Comparison of ENCODE assay signal across 8 cellular contexts in the genomic region with DNA sequence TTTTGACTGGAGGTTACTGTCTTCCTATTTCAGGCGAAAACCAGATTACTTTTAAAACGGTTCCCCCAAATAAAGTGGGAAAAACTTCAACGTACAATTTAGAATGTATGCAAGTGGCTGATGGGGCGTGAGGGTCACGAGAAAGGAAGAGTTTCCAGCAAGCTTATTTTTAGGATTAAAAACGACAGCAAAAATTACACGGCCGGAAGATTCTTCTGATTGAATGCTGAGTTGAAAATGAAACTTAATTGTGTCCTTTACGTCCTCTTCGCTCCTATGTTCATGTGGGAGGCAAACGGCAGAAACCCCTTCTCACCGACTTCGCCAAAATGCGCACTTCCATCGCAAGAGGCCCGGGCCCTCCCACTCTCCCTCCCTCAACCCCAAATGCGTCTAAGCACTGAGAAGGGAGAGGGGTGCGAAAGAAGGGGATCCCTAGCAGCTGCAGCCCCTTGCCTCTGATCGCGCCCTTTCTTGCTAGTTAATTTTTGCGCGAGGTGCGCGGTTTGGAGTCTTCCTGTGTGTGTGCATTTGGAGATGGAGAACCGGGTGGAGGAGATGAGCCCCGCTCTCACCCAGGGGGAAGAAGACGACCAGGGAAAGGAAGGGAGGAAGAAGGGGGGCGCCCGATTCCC. TPM values are rescaled to one million over a fixed set of nuclear protein-coding genes. Genes with fewer than 3 reads are reported as not detected.
A peak's percentile ranks its signal among the peaks of the same experiment; 100 is the strongest.
DNase-seq lines count a peak whose midpoint lies in the region; ATAC-seq, FAIRE-seq and TF ChIP-seq lines count a peak whose summit lies in the region.

No MANE protein-coding gene starts in this region.

- peaks cover 39% of the 10 kb centered on the region for H4K20me1 ChIP-seq in BLaER1
- H4K20me1 ChIP-seq in K562 (replicated peaks; ENCODE audit: control insufficient read depth, insufficient read depth, low read length), result no peaks in the 10 kb centered on the region

- H3K9ac ChIP-seq in BLaER1 (peak overlapping the region; percentile 85), K562 (ENCODE audit: insufficient read depth in 1 of 2, low read depth in 2 of 2, low read length in 2 of 2) (peak overlapping the region; percentile 67 to 91), iPS-20b (ENCODE audit: low read depth, low read length) (peak overlapping the region; percentile 68; the same call in 1 of the 2 replicates), skeletal muscle tissue (ENCODE audit: low read depth in 1 of 3, low read length in 3 of 3) (peak overlapping the region; percentile 85 to 90 (median 89))

- H3K27me3 ChIP-seq in BLaER1, result no peaks in the 10 kb centered on the region
- H3K27me3 ChIP-seq in K562 (ENCODE audit: control insufficient read depth in 2 of 2, insufficient read depth in 2 of 2, low read length in 2 of 2), result no peaks in the 10 kb centered on the region
- H3K27me3 ChIP-seq in iPS-20b (ENCODE audit: insufficient read depth, low read length), result peaks cover 49% of the 10 kb centered on the region
- no peaks in the 10 kb centered on the region for H3K27me3 ChIP-seq in skeletal muscle tissue (ENCODE audit: control insufficient read depth in 3 of 3, insufficient read depth in 3 of 3, low read length in 3 of 3)

- H3K9me1 ChIP-seq in K562 (ENCODE audit: control insufficient read depth, insufficient read depth, low read length), result no peaks in the 10 kb centered on the region

- no peak for TF ChIP-seq POLR2A in K562 (conservative IDR thresholded peaks at IDR 0.05)

- peak overlapping the region; percentile 91 for H3K27ac ChIP-seq in BLaER1
- peak overlapping the region; percentile 88 for H3K27ac ChIP-seq in K562 (ENCODE audit: extremely low read depth, low read depth, low read length)
- H3K27ac ChIP-seq in iPS-20b (ENCODE audit: low read length), result no peak overlapping the region
- H3K27ac ChIP-seq in skeletal muscle tissue (ENCODE audit: low read depth, low read length), result peak overlapping the region; percentile 77

- no peak for TF ChIP-seq CTCF in K562 (IDR thresholded peaks at IDR 0.05 in 2 of 3, conservative IDR thresholded peaks at IDR 0.05 in 1 of 3; ENCODE audit: insufficient read depth in 2 of 3, low read depth in 1 of 3, low read length in 3 of 3)

- DNase-seq in HuH-7 (ENCODE audit: low spot score) (peak; percentile 48), T-helper 9 cell (peak; percentile 44), K562 (ENCODE audit: extremely low read depth in 1 of 4, low spot score in 3 of 4) (peak in 2 of 4 experiments; percentile 24 to 41)

- POLR2A ChIA-PET in K562 (lab: Yijun Ruan, JAX), result no interaction called here

- H3K4me2 ChIP-seq in BLaER1, result peak overlapping the region; percentile 93
- H3K4me2 ChIP-seq in K562 (ENCODE audit: insufficient read depth, low read length), result peak overlapping the region; percentile 85

- H3K4me3 ChIP-seq in BLaER1 (peak overlapping the region; percentile 86), K562 (peak overlapping the region; percentile 78), iPS-20b (ENCODE audit: low read length) (peak overlapping the region; percentile 94), skeletal muscle tissue (ENCODE audit: low read length in 3 of 3) (peak overlapping the region; percentile 91 to 97 (median 93))

- in situ Hi-C loops in K562 (cut with MboI), result no loop called here

- TF ChIP-seq RAD21 in K562 (CRISPR knock-in tag; conservative IDR thresholded peaks at IDR 0.05 in 1 of 2, IDR thresholded peaks at IDR 0.05 in 1 of 2), result no peak

- no TSS peak for BruUV-seq in K562 (replicated peaks; lab: Mats Ljungman, UMichigan)

- no peak for FAIRE-seq in K562 (lab: Jason Lieb, UNC)

- H3K4me1 ChIP-seq in BLaER1, result peaks cover 46% of the 10 kb centered on the region
- H3K4me1 ChIP-seq in K562 (replicated peaks in 1 of 2; ENCODE audit: control insufficient read depth in 2 of 2, insufficient read depth in 2 of 2, low read length in 2 of 2), result peaks cover 9 to 38% of the 10 kb centered on the region in 2 experiments
- H3K4me1 ChIP-seq in iPS-20b (ENCODE audit: insufficient read depth, low read length), result no peaks in the 10 kb centered on the region
- peaks cover 2 to 8% (median 6%) of the 10 kb centered on the region in 3 donors for H3K4me1 ChIP-seq in skeletal muscle tissue (ENCODE audit: control insufficient read depth in 3 of 3, insufficient read depth in 3 of 3, low read length in 3 of 3)

- H3K9me3 ChIP-seq in BLaER1, result 0 out of 2 replicates have a peak, but pooled peaks cover 3% of the 10 kb centered on the region
- H3K9me3 ChIP-seq in K562 (replicated peaks; ENCODE audit: control insufficient read depth, insufficient read depth, low read depth, low read length), result peaks cover 5% of the 10 kb centered on the region; the same call in 1 of the 2 replicates
- no peaks in the 10 kb centered on the region for H3K9me3 ChIP-seq in iPS-20b (ENCODE audit: insufficient read depth, low read depth, low read length)
- H3K9me3 ChIP-seq in skeletal muscle tissue (ENCODE audit: control insufficient read depth in 3 of 3, low read length in 3 of 3), result no peaks in the 10 kb centered on the region

- H3K36me3 ChIP-seq in BLaER1, result peaks cover 17% of the 10 kb centered on the region
- no peaks in the 10 kb centered on the region for H3K36me3 ChIP-seq in K562 (ENCODE audit: control insufficient read depth, insufficient read depth, low read length)
- H3K36me3 ChIP-seq in iPS-20b (ENCODE audit: insufficient read depth, low read depth, low read length), result no peaks in the 10 kb centered on the region
- H3K36me3 ChIP-seq in skeletal muscle tissue (ENCODE audit: control insufficient read depth in 3 of 3, insufficient read depth in 3 of 3, low read length in 3 of 3), result no peaks in the 10 kb centered on the region

- TF ChIP-seq EP300 in K562 (IDR thresholded peaks at IDR 0.05; ENCODE audit: low read length), result no peak

- intact Hi-C loops in K562 (cut with micrococcal nuclease), result no loop called here

- CTCF ChIA-PET in K562 (lab: Yijun Ruan, JAX; ENCODE audit: low intra/inter-chr PET ratio), result no interaction called here

- H2AFZ ChIP-seq in K562 (ENCODE audit: low read depth, low read length), result peak overlapping the region; percentile 79

- WGBS in K562 (ENCODE audit: insufficient coverage, low coverage, missing lambda C conversion rate), result under 1% methylated on average over 23 of the region's 29 CpGs

- peaks cover 41% of the 10 kb centered on the region for H3K79me2 ChIP-seq in K562 (ENCODE audit: control insufficient read depth, insufficient read depth, low read length)

- ATAC-seq in GM19467 (IDR thresholded peaks at IDR 0.05; ENCODE audit: unreplicated experiment) (peak; percentile 8), K562 (peak; percentile 48), HG03432 (IDR thresholded peaks at IDR 0.05; ENCODE audit: unreplicated experiment) (no peak)

RNA-seq across cellular contexts. Expression of gene CD47, which starts 0.6 kb away (rescaled TPM):
- total RNA-seq in K562 (2011; cell fraction: chromatin; rRNA removed; ENCODE audit: low replicate concordance), result 23.7 and 67.2 TPM in 2 replicates
- total RNA-seq in K562 (2011; cell fraction: nucleolus; rRNA removed), result 12.6 and 14.2 TPM in 2 replicates
- total RNA-seq in K562 (2011; cell fraction: nucleoplasm; rRNA removed), result 44.8 and 62.4 TPM in 2 replicates
- total RNA-seq in K562 (2014; rRNA removed), result 21.3 and 24.3 TPM in 2 replicates
- total RNA-seq in K562 (2014; rRNA removed; fragmentation: Illumina TruSeq; extraction: Trizol), result 54.4 and 64.0 TPM in 2 replicates
- total RNA-seq in K562 (2015; rRNA removed; fragmentation: Illumina TruSeq; extraction: Trizol), result 38.5 and 41.5 TPM in 2 replicates
- total RNA-seq in K562 (2021), result 36.2 and 36.3 TPM in 2 replicates
- 27.5 and 62.6 TPM in 2 replicates for polyA plus RNA-seq in K562 (2011; rRNA removed)
- polyA plus RNA-seq in K562 (2011; cell fraction: cytosol; rRNA removed), result 15.3 and 38.6 TPM in 2 replicates
- polyA plus RNA-seq in K562 (2011; cell fraction: nucleus; rRNA removed), result 22.4 and 32.0 TPM in 2 replicates
- polyA plus RNA-seq in K562 (2012), result 42.9 and 74.0 TPM in 2 replicates
- polyA plus RNA-seq in K562 (2014; fragmentation: Illumina TruSeq; extraction: Trizol), result 36.3 and 38.1 TPM in 2 replicates
- 10 to 100 TPM; 10.2 to 14.9 TPM for polyA plus RNA-seq in K562 (2014; fragmentation: Nextera tagmentation; extraction: Ambion mirVana)
- 29.8 and 38.7 TPM in 2 replicates for polyA plus RNA-seq in K562 (2014; rRNA removed)
- 28.5 and 46.2 TPM in 2 replicates for polyA minus RNA-seq in K562 (2011; rRNA and poly(A)+ RNA removed)
- 8.7 and 22.3 TPM in 2 replicates for polyA minus RNA-seq in K562 (2011; cell fraction: cytosol; rRNA and poly(A)+ RNA removed)
- polyA minus RNA-seq in K562 (2011; cell fraction: nucleus; rRNA and poly(A)+ RNA removed), result 19.5 and 38.5 TPM in 2 replicates
- 52.7 TPM for total RNA-seq in skeletal muscle tissue
